24 cellular contexts compared by ENCODE assay signal in the genomic region with DNA sequence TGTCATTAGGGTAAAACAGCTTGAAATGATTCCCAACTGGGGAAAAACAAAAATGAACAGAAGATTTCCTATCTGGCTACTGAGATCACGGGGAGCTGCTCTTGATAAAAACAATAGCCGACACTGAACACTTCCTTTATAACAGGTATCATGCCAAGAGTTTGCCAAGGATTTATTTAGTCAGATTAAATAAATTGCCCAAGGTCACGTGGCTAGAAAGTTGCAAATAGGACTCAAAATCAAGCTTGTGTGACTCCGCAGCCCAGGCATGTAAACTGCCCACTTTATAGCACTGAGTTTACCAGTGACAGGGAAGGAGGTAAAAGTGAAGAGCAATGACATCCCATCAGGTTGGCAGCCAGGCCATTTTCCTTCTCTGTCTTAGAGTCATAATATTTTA.
DNase-seq lines count a peak whose midpoint lies in the region; ATAC-seq, FAIRE-seq and TF ChIP-seq lines count a peak whose summit lies in the region.
"Had no signal": no experiment of that assay in that cellular context is flagged by ENCODE, and none has a peak within 500 bp of the region (broad histone marks: within the 10 kb centered on the region; RNA-seq: fewer than 3 reads in every experiment).

No MANE protein-coding gene starts in this region.

- intact Hi-C loops in activated CD4-positive, alpha-beta T cell treated with anti-CD3 and anti-CD28 coated beads, Interleukin-2, amount 10 ng/mL, durations not matched to agents 24 days and 14 days (cut with micrococcal nuclease): no loop called here
- intact Hi-C loops in left colon (cut with DNase I, micrococcal nuclease) (no loop called here), pancreas (cut with DNase I) (no loop called here)

- no peak for FAIRE-seq in pancreas (lab: Jason Lieb, UNC)
- FAIRE-seq: A204.1, G401.6, GM19239, H1 had no signal

- ATAC-seq in left colon (peak; percentile 55), pancreas (peak; percentile 48 to 79 (median 60))
- no peak for ATAC-seq in activated naive CD4-positive, alpha-beta T cell treated with anti-CD3 and anti-CD28 coated beads, Interleukin-2, amount 50 U/mL, for 72 hours
- ATAC-seq: CD8-positive, alpha-beta T cell had no signal

- peaks cover 7% of the 10 kb centered on the region for H3K27me3 Mint-ChIP-seq in activated CD4-positive, alpha-beta T cell treated with anti-CD3 and anti-CD28 coated beads, Interleukin-2, amount 10 ng/mL, durations not matched to agents 24 days and 14 days
- H3K27me3 Mint-ChIP-seq in mesothelial cell of epicardium (ENCODE audit: low read depth) (peaks cover 34% of the 10 kb centered on the region), immature natural killer cell (ENCODE audit: low read depth in 3 of 3) (peaks cover 4 to 16% (median 5%) of the 10 kb centered on the region in 3 donors)

- no peaks in the 10 kb centered on the region for H3K36me3 ChIP-seq in pancreas
- H3K36me3 ChIP-seq: BLaER1 had no signal

- H3K36me3 Mint-ChIP-seq in activated CD4-positive, alpha-beta T cell treated with anti-CD3 and anti-CD28 coated beads, Interleukin-2, amount 10 ng/mL, durations not matched to agents 24 days and 14 days (ENCODE audit: low read depth): no peaks in the 10 kb centered on the region
- H3K36me3 Mint-ChIP-seq in mesothelial cell of epicardium (no peaks in the 10 kb centered on the region), immature natural killer cell (peaks cover 3 to 7% (median 7%) of the 10 kb centered on the region in 3 donors)
- peaks cover 0 to 6% of the 10 kb centered on the region in 2 donors for H3K36me3 Mint-ChIP-seq in activated naive CD4-positive, alpha-beta T cell treated with anti-CD3 and anti-CD28 coated beads, Interleukin-2, amount 50 U/mL, for 72 hours
- H3K36me3 Mint-ChIP-seq: CD4-positive, CD25-positive, alpha-beta regulatory T cell; CD8-positive, alpha-beta T cell had no signal

- no peak for TF ChIP-seq CTCF in pancreas (IDR thresholded peaks at IDR 0.05)
- no peak for TF ChIP-seq CTCF in mesothelial cell of epicardium (IDR thresholded peaks at IDR 0.05; ENCODE audit: unreplicated experiment)

- 20 to 24% methylated on average over 4 of the region's 4 CpGs for WGBS in pancreas, 2 donors

- H3K27ac ChIP-seq in pancreas: no peak overlapping the region
- H3K27ac ChIP-seq: 22Rv1, BLaER1, C4-2B, GM23248 had no signal

- no peaks in the 10 kb centered on the region for H3K4me1 Mint-ChIP-seq in activated CD4-positive, alpha-beta T cell treated with anti-CD3 and anti-CD28 coated beads, Interleukin-2, amount 10 ng/mL, durations not matched to agents 24 days and 14 days
- H3K4me1 Mint-ChIP-seq in mesothelial cell of epicardium: peaks cover 7% of the 10 kb centered on the region
- peaks cover 2 to 7% of the 10 kb centered on the region in 2 donors for H3K4me1 Mint-ChIP-seq in immature natural killer cell
- H3K4me1 Mint-ChIP-seq: CD4-positive, CD25-positive, alpha-beta regulatory T cell had no signal

- H3K4me1 ChIP-seq in pancreas: peaks cover 0 to 4% (median 3%) of the 10 kb centered on the region in 3 donors
- H3K4me1 ChIP-seq: Caco-2 had no signal

- no peak overlapping the region for H3K4me3 ChIP-seq in pancreas
- H3K4me3 ChIP-seq: BLaER1, GM23248 had no signal

- no peaks in the 10 kb centered on the region for H3K9me3 Mint-ChIP-seq in activated CD4-positive, alpha-beta T cell treated with anti-CD3 and anti-CD28 coated beads, Interleukin-2, amount 10 ng/mL, durations not matched to agents 24 days and 14 days
- H3K9me3 Mint-ChIP-seq in mesothelial cell of epicardium (peaks cover 15% of the 10 kb centered on the region), immature natural killer cell (peaks cover 0 to 9% (median 7%) of the 10 kb centered on the region in 6 donors)
- peaks cover 0 to 4% of the 10 kb centered on the region in 2 donors for H3K9me3 Mint-ChIP-seq in activated naive CD4-positive, alpha-beta T cell treated with anti-CD3 and anti-CD28 coated beads, Interleukin-2, amount 50 U/mL, for 72 hours

- no peak overlapping the region for H3K27ac Mint-ChIP-seq in activated CD4-positive, alpha-beta T cell treated with anti-CD3 and anti-CD28 coated beads, Interleukin-2, amount 10 ng/mL, durations not matched to agents 24 days and 14 days
- H3K27ac Mint-ChIP-seq in mesothelial cell of epicardium (no peak overlapping the region), immature natural killer cell (no peak overlapping the region)
- no peak overlapping the region for H3K27ac Mint-ChIP-seq in activated naive CD4-positive, alpha-beta T cell treated with anti-CD3 and anti-CD28 coated beads, Interleukin-2, amount 50 U/mL, for 72 hours
- H3K27ac Mint-ChIP-seq: B cell; CD4-positive, CD25-positive, alpha-beta regulatory T cell; CD8-positive, alpha-beta T cell had no signal

- no peaks in the 10 kb centered on the region for H3K27me3 ChIP-seq in pancreas
- H3K27me3 ChIP-seq: BLaER1 had no signal

- peak; percentile 25 for DNase-seq in activated CD4-positive, alpha-beta T cell treated with anti-CD3 and anti-CD28 coated beads, Interleukin-2, amount 10 ng/mL, durations not matched to agents 24 days and 14 days
- no peak for DNase-seq in activated CD4-positive, alpha-beta T cell treated with anti-CD3 and anti-CD28 coated beads, Interleukin-2, amount 50 U/mL, for 48 hours
- DNase-seq in dermis blood vessel endothelial cell (peak; percentile 20), left colon (no peak), pancreas (no peak), mesothelial cell of epicardium (ENCODE audit: low spot score in 2 of 2, unreplicated experiment in 2 of 2) (no peak), immature natural killer cell (no peak)
- DNase-seq in activated naive CD4-positive, alpha-beta T cell treated with anti-CD3 and anti-CD28 coated beads, Interleukin-2, amount 50 U/mL, for 72 hours (ENCODE audit: low spot score in 2 of 2): no peak
- DNase-seq: Caco-2; CD4-positive, CD25-positive, alpha-beta regulatory T cell; CD8-positive, alpha-beta T cell; DMS153; DND-41; GM23248; H7; HCEC 1CT had no signal

- no peak overlapping the region for H3K4me3 Mint-ChIP-seq in activated CD4-positive, alpha-beta T cell treated with anti-CD3 and anti-CD28 coated beads, Interleukin-2, amount 10 ng/mL, durations not matched to agents 24 days and 14 days
- H3K4me3 Mint-ChIP-seq in mesothelial cell of epicardium (no peak overlapping the region), immature natural killer cell (no peak overlapping the region)
- H3K4me3 Mint-ChIP-seq: B cell; CD4-positive, CD25-positive, alpha-beta regulatory T cell; CD8-positive, alpha-beta T cell had no signal

- no peaks in the 10 kb centered on the region for H3K9me3 ChIP-seq in pancreas

Comparison
In these comparisons a context has a peak if more than half of its experiments do, and no peak if none do; other contexts are left out.
1. DNase-seq: peak in activated CD4-positive, alpha-beta T cell treated with anti-CD3 and anti-CD28 coated beads, Interleukin-2, amount 10 ng/mL, durations not matched to agents 24 days and 14 days (single experiment) and dermis blood vessel endothelial cell (single experiment); none in activated CD4-positive, alpha-beta T cell treated with anti-CD3 and anti-CD28 coated beads, Interleukin-2, amount 50 U/mL, for 48 hours (0 of 2), left colon (0 of 2), pancreas (0 of 6), mesothelial cell of epicardium (0 of 2), immature natural killer cell (0 of 3) and activated naive CD4-positive, alpha-beta T cell treated with anti-CD3 and anti-CD28 coated beads, Interleukin-2, amount 50 U/mL, for 72 hours (0 of 2).
2. ATAC-seq: peak in left colon (single experiment) and pancreas (4 of 4); none in activated naive CD4-positive, alpha-beta T cell treated with anti-CD3 and anti-CD28 coated beads, Interleukin-2, amount 50 U/mL, for 72 hours (0 of 2).